14 cellular contexts compared by ENCODE assay signal in the genomic region with DNA sequence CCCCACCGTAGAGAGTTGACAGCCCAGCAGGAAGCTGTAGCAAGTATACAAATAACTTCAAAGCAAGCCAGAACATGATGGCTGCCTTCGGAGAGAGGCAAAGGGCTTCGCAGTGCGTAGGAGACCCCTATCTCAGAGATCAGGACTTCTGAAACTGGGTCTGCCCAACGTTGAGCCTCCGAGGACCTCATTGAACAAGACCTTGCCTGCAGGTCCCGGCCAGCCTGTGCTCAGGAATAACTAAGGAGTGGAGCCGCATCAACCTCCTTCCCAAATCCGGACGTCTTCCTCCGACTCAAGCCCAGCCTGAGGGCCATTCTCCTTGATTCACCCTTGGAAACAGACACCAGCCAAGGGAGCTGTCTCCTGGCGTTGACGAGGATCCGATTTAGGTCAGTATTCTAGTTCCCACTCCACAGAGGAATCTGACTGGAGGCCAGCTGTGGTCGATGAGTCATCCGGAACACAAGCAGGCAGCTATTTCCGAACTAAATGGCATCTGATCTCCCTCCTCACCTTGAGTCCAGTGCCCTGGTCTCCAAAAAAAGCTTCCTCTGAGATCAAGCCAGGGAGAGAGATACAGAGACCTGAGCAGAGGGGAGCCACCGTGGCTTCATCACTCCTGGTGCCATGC.
A peak's percentile ranks its signal among the peaks of the same experiment; 100 is the strongest.
DNase-seq lines count a peak whose midpoint lies in the region; ATAC-seq and TF ChIP-seq lines count a peak whose summit lies in the region.
"Had no signal": no experiment of that assay in that cellular context is flagged by ENCODE, and none has a peak within 500 bp of the region (broad histone marks: within the 10 kb centered on the region; RNA-seq: fewer than 3 reads in every experiment).

No MANE protein-coding gene starts in this region.

- H3K36me3 ChIP-seq in IMR-90 (ENCODE audit: control insufficient read depth, insufficient read depth, low read length) (no peaks in the 10 kb centered on the region), brain microvascular endothelial cell (replicated peaks) (no peaks in the 10 kb centered on the region)
- H3K36me3 ChIP-seq: vagina had no signal

- in situ Hi-C loops in IMR-90 (cut with MboI; ENCODE audit: low sequenced_read_pairs): no loop called here
- in situ Hi-C loops in brain microvascular endothelial cell (cut with HindIII; ENCODE audit: low pct_ligation_motif_present, low sequenced_read_pairs): no loop called here

- H2AFZ ChIP-seq in IMR-90 (replicated peaks; ENCODE audit: low read length, poor library complexity): peak overlapping the region; percentile 18
- H2AFZ ChIP-seq: parathyroid adenoma had no signal

- 69% methylated on average over 8 of the region's 18 CpGs; no CpG with 5 or more reads in 1 of the 2 experiments for WGBS in IMR-90 (ENCODE audit: extremely low coverage in 2 of 2, insufficient read length in 1 of 2), 2 experiments

- POLR2A ChIA-PET in IMR-90 (lab: Charles Lee; ENCODE audit: unreplicated experiment): no interaction called here

- no peak overlapping the region for H3K4ac ChIP-seq in IMR-90 (ENCODE audit: low read depth, low read length)

- H2BK120ac ChIP-seq in IMR-90 (ENCODE audit: low read depth, low read length): no peak overlapping the region

- H4K20me1 ChIP-seq in IMR-90 (ENCODE audit: insufficient read depth, low read length): no peaks in the 10 kb centered on the region

- no peak overlapping the region for H4K8ac ChIP-seq in IMR-90 (ENCODE audit: low read depth in 2 of 2, low read length in 2 of 2)

- peak; percentile 80 for DNase-seq in AG20443 (ENCODE audit: low spot score)
- DNase-seq in IMR-90: peak; percentile 67
- peak; percentile 24 for DNase-seq in brain microvascular endothelial cell
- DNase-seq in islet precursor cell: peak; percentile 95
- DNase-seq in stimulated activated CD4-positive, alpha-beta T cell treated with anti-CD3 and anti-CD28 coated beads, Interleukin-1b, Interleukin-23, amount 100 ng/mL, for 48 hours: no peak
- no peak for DNase-seq in HuH-7 (ENCODE audit: low spot score)
- DNase-seq in NCI-H2171 (lab: John Stamatoyannopoulos, UW): no peak
- DNase-seq: MM.1S; NK-92 treated with Interleukin-12 subunit alpha and Interleukin-12 subunit beta, amount 100 ng/mL, for 24 hours had no signal

- no peak overlapping the region for H2BK5ac ChIP-seq in IMR-90 (ENCODE audit: low read depth, low read length, poor library complexity, severe bottlenecking)

- TF ChIP-seq CTCF in IMR-90 (conservative IDR thresholded peaks at IDR 0.05; ENCODE audit: low read depth, low read length): no peak
- TF ChIP-seq CTCF in brain microvascular endothelial cell (IDR thresholded peaks at IDR 0.05; ENCODE audit: low read depth, low read length, missing control alignments): no peak

- H3K79me1 ChIP-seq in IMR-90 (ENCODE audit: low read depth in 1 of 2, low read length in 2 of 2): no peaks in the 10 kb centered on the region

- H3K27me3 ChIP-seq in IMR-90 (ENCODE audit: control insufficient read depth, insufficient read depth, low read length) (no peaks in the 10 kb centered on the region), brain microvascular endothelial cell (replicated peaks) (no peaks in the 10 kb centered on the region)
- H3K27me3 ChIP-seq: vagina had no signal

- 0 out of 2 replicates have a peak overlapping the region, but pooled peaks have one; percentile 35 for H3K18ac ChIP-seq in IMR-90 (ENCODE audit: low read depth, low read length)

- TF ChIP-seq RAD21 in IMR-90 (IDR thresholded peaks at IDR 0.05; ENCODE audit: low read length): no peak

- no peak overlapping the region for H2AK5ac ChIP-seq in IMR-90 (ENCODE audit: low read depth, low read length)

- CTCF ChIA-PET in IMR-90 (lab: Yijun Ruan, JAX): interaction anchor here (1.1 kb wide), 1 partner anchor 103 kb away, joined by 4 read pairs; no protein-coding TSS in a partner anchor

- no peak overlapping the region for H4K91ac ChIP-seq in IMR-90 (ENCODE audit: insufficient read depth, low read depth, low read length)

- no peak overlapping the region for H3K14ac ChIP-seq in IMR-90 (replicated peaks; ENCODE audit: low read depth, low read length)

- intact Hi-C loops in IMR-90 (cut with micrococcal nuclease): no loop called here

- H3K27ac ChIP-seq in IMR-90 (ENCODE audit: insufficient read depth, low read length) (no peak overlapping the region), brain microvascular endothelial cell (no peak overlapping the region)
- H3K27ac ChIP-seq: C4-2B, parathyroid adenoma, vagina had no signal

- H2BK20ac ChIP-seq in IMR-90 (ENCODE audit: low read depth, low read length): no peak overlapping the region

- H3K4me3 ChIP-seq in IMR-90 (ENCODE audit: insufficient read depth, low read depth, low read length): no peak overlapping the region
- H3K4me3 ChIP-seq in brain microvascular endothelial cell (ENCODE audit: low read depth, low read length): no peak overlapping the region
- H3K4me3 ChIP-seq: GM12878, vagina had no signal

- H3K4me1 ChIP-seq in IMR-90 (ENCODE audit: control insufficient read depth, insufficient read depth, low read length): 0 out of 2 replicates have a peak, but pooled peaks cover 2% of the 10 kb centered on the region
- H3K4me1 ChIP-seq: parathyroid adenoma, vagina had no signal

- ATAC-seq in IMR-90 (ENCODE audit: low read depth): peak; percentile 74
- ATAC-seq in GM18517 (IDR thresholded peaks at IDR 0.05; ENCODE audit: unreplicated experiment): no peak
- ATAC-seq: GM12878 had no signal

- H3K9ac ChIP-seq in IMR-90 (ENCODE audit: low read depth, low read length): no peak overlapping the region
- H3K9ac ChIP-seq: parathyroid adenoma had no signal

- no peak overlapping the region for H3K56ac ChIP-seq in IMR-90 (ENCODE audit: extremely low read depth, insufficient read depth, low read length)

- H2AK9ac ChIP-seq in IMR-90 (replicated peaks; ENCODE audit: low read depth, low read length, poor library complexity): peak overlapping the region; percentile 71

- TF ChIP-seq POLR2A in IMR-90 (IDR thresholded peaks at IDR 0.05; ENCODE audit: low read depth, low read length): no peak

- H3K9me1 ChIP-seq in IMR-90 (ENCODE audit: insufficient read depth, low read length): no peaks in the 10 kb centered on the region

- no TSS peak for BruUV-seq in IMR-90 (replicated peaks; lab: Mats Ljungman, UMichigan)

- H2BK15ac ChIP-seq in IMR-90 (ENCODE audit: low read depth, low read length): no peak overlapping the region

- H3K23ac ChIP-seq in IMR-90 (ENCODE audit: low read depth, low read length): no peak overlapping the region

- dilution Hi-C loops in IMR-90 (cut with HindIII; ENCODE audit: low sequenced_read_pairs, unreplicated experiment): no loop called here

- no peak overlapping the region; the same call in 1 of the 2 replicates for H4K5ac ChIP-seq in IMR-90 (ENCODE audit: low read depth, low read length)

- H3K4me2 ChIP-seq in IMR-90 (ENCODE audit: low read depth, low read length): peak overlapping the region; percentile 42; the same call in 1 of the 2 replicates

- no peaks in the 10 kb centered on the region for H3K9me3 ChIP-seq in IMR-90 (ENCODE audit: control insufficient read depth, insufficient read depth, low read length)
- H3K9me3 ChIP-seq: vagina had no signal

TF ChIP-seq in IMR-90, 13 proteins besides CTCF, POLR2A, EP300 and RAD21:
- TF ChIP-seq FOS (IDR thresholded peaks at IDR 0.05; ENCODE audit: low read depth, low read length): peak; percentile 47; the same call in 1 of the 2 replicates
- TF ChIP-seq CEBPB (IDR thresholded peaks at IDR 0.05; ENCODE audit: low read depth, low read length): no peak
- no peak for TF ChIP-seq SMC3 (IDR thresholded peaks at IDR 0.05; ENCODE audit: low read depth, low read length)

Comparison
In these comparisons a context has a peak if more than half of its experiments do, and no peak if none do; other contexts are left out.
1. DNase-seq: peak in AG20443 (single experiment), IMR-90 (single experiment), brain microvascular endothelial cell (single experiment) and islet precursor cell (single experiment); none in stimulated activated CD4-positive, alpha-beta T cell treated with anti-CD3 and anti-CD28 coated beads, Interleukin-1b, Interleukin-23, amount 100 ng/mL, for 48 hours (single experiment), HuH-7 (single experiment) and NCI-H2171 (single experiment).